ENCODE assay signal across 13 cellular contexts in the genomic region with DNA sequence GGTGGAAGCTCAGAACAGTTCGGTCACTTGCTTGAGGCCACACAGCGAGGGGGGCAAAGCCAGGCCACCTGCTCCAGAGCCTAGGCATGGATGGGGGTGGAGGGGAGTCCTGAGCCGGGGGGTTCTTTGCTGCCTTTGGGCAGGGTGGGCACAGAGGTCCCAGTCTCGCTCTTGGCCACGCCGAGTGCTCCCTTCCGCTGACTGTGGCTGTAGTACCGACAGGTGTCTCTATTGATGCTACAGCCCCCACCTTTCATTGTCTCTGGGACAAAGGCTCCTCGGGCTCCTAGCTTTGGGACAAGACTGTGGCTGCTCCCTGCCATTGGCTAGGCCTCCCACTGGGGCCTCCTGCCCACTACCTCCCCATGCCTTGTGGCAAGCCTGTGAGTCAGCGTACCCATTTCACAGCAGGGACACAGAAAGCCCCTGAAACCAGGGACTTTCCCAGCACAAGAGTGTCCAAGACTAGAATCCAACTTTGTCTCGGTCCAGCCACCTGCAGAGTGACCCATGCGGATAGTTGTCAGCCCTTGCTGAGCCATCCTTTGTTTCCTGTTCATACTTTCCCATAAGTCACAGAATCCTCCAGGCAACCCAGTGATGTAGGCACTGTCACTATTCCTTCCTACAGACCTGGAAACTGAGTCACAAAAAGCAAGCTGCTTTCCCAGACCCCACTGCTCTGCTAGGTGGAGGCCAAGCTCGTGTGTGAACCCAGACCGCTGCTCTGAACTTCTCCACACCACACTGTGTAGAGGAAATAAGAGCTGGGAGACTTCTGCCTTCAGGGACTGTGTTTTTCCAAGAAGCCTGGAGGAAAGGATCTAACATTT. TPM values are rescaled to one million over a fixed set of nuclear protein-coding genes. Genes with fewer than 3 reads are reported as not detected.
DNase-seq lines count a peak whose midpoint lies in the region; ATAC-seq and TF ChIP-seq lines count a peak whose summit lies in the region.
"Had no signal": no experiment of that assay in that cellular context is flagged by ENCODE, and none has a peak within 500 bp of the region (broad histone marks: within the 10 kb centered on the region; RNA-seq: fewer than 3 reads in every experiment).

No MANE protein-coding gene starts in this region.

- peak; percentile 70 for DNase-seq in activated CD8-positive, alpha-beta memory T cell treated with anti-CD3 and anti-CD28 coated beads for 24 hours
- no peak for DNase-seq in activated CD8-positive, alpha-beta memory T cell treated with anti-CD3 and anti-CD28 coated beads, Interleukin-2, amount 50 U/mL, for 4 hours
- peak; percentile 52 for DNase-seq in activated naive CD8-positive, alpha-beta T cell treated with anti-CD3 and anti-CD28 coated beads for 36 hours
- DNase-seq in stimulated activated CD4-positive, alpha-beta T cell treated with anti-CD3 and anti-CD28 coated beads, Interleukin-4, amount 100 ng/mL, for 1 hour = peak; percentile 37
- DNase-seq in KBM-7 = no peak
- DNase-seq: ACHN, erythroblast, NCI-H446 treated with DMSO at 0.1 percent for 48 hours, SHP77 had no signal

- H3K4me3 Mint-ChIP-seq in activated naive CD8-positive, alpha-beta T cell treated with anti-CD3 and anti-CD28 coated beads for 36 hours = no peak overlapping the region

- in situ Hi-C loops in KBM-7 (cut with MboI; ENCODE audit: low pct_unique_long_range_greater_than_20kb, low sequenced_read_pairs) = no loop called here

- no peaks in the 10 kb centered on the region for H3K9me3 Mint-ChIP-seq in activated naive CD8-positive, alpha-beta T cell treated with anti-CD3 and anti-CD28 coated beads for 36 hours

- H3K27me3 Mint-ChIP-seq in activated naive CD8-positive, alpha-beta T cell treated with anti-CD3 and anti-CD28 coated beads for 36 hours = no peaks in the 10 kb centered on the region

- ATAC-seq in HG02588 (IDR thresholded peaks at IDR 0.05; ENCODE audit: unreplicated experiment) (no peak), GM18907 (IDR thresholded peaks at IDR 0.05; ENCODE audit: unreplicated experiment) (no peak)
- ATAC-seq: mucosa of descending colon had no signal

- H3K36me3 Mint-ChIP-seq in activated naive CD8-positive, alpha-beta T cell treated with anti-CD3 and anti-CD28 coated beads for 36 hours = no peaks in the 10 kb centered on the region

- H3K4me1 Mint-ChIP-seq in activated naive CD8-positive, alpha-beta T cell treated with anti-CD3 and anti-CD28 coated beads for 36 hours = peaks cover 23% of the 10 kb centered on the region

- H3K27ac Mint-ChIP-seq in activated naive CD8-positive, alpha-beta T cell treated with anti-CD3 and anti-CD28 coated beads for 36 hours = peak overlapping the region; percentile 62

TF ChIP-seq in PFSK-1, 5 proteins besides CTCF, POLR2A, EP300 and RAD21:
- TF ChIP-seq TAF1 (IDR thresholded peaks at IDR 0.05; ENCODE audit: borderline replicate concordance, insufficient read depth, low read length) = no peak
- TF ChIP-seq SIN3A (IDR thresholded peaks at IDR 0.05; ENCODE audit: borderline replicate concordance, insufficient read depth, low read length) = 0 out of 2 replicates have a peak, but pooled peaks have one; percentile 1

RNA-seq across cellular contexts. Expression of a gene that starts 17.2 kb away (rescaled TPM):
- 40.2 TPM for polyA plus RNA-seq in PFSK-1 (2012; ENCODE audit: insufficient read length, low read depth)
- not detected for total RNA-seq in activated naive CD8-positive, alpha-beta T cell treated with anti-CD3 and anti-CD28 coated beads for 36 hours

Comparison
In these comparisons a context has a peak if more than half of its experiments do, and no peak if none do; other contexts are left out.
1. DNase-seq: peak in activated CD8-positive, alpha-beta memory T cell treated with anti-CD3 and anti-CD28 coated beads for 24 hours (single experiment), activated naive CD8-positive, alpha-beta T cell treated with anti-CD3 and anti-CD28 coated beads for 36 hours (single experiment) and stimulated activated CD4-positive, alpha-beta T cell treated with anti-CD3 and anti-CD28 coated beads, Interleukin-4, amount 100 ng/mL, for 1 hour (single experiment); none in activated CD8-positive, alpha-beta memory T cell treated with anti-CD3 and anti-CD28 coated beads, Interleukin-2, amount 50 U/mL, for 4 hours (single experiment) and KBM-7 (single experiment).